In the genomic region with DNA sequence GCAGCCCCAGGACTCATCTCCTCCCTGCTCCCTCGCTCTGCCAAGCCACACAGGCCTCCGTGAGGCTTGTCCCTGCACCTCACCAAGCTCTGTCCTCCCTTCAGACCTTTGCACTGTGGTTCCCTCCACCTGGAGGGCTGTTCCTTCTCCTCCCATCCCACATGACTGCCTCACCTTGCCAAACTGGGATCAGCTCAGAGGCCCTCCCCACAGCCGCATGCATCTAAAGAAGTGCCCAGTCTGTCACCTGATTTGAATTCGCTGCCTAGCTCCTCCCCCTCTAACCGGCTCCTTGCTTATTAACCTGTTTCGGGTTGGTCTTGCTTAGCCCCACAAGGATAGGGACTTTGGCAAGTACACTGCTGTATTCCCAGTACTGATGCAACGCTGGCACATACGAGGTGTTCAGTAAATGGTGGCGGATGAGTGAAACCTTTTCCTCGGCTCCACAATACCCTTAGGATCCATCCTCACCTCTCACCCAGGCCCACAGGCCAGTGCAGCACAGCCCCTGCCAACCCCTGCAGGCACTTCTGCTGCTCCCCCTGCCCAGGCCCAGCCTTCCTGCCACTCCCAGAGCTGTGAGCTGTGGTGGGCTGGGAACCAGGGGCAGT, we compare ENCODE assay signal across 1 cellular context.
TF ChIP-seq lines count a peak whose summit lies in the region.

No MANE protein-coding gene starts in this region.

TF ChIP-seq in HEK293, 187 proteins besides CTCF, POLR2A, EP300 and RAD21 (continued from another document):
- TF ChIP-seq ZNF211 (tag by site-specific recombination; IDR thresholded peaks at IDR 0.05; ENCODE audit: low read depth), result no peak
- peak; percentile 46; the same call in 1 of the 2 replicates for TF ChIP-seq ZNF341 (tag by site-specific recombination; IDR thresholded peaks at IDR 0.05; ENCODE audit: low read depth)
- TF ChIP-seq, protein P1, sequence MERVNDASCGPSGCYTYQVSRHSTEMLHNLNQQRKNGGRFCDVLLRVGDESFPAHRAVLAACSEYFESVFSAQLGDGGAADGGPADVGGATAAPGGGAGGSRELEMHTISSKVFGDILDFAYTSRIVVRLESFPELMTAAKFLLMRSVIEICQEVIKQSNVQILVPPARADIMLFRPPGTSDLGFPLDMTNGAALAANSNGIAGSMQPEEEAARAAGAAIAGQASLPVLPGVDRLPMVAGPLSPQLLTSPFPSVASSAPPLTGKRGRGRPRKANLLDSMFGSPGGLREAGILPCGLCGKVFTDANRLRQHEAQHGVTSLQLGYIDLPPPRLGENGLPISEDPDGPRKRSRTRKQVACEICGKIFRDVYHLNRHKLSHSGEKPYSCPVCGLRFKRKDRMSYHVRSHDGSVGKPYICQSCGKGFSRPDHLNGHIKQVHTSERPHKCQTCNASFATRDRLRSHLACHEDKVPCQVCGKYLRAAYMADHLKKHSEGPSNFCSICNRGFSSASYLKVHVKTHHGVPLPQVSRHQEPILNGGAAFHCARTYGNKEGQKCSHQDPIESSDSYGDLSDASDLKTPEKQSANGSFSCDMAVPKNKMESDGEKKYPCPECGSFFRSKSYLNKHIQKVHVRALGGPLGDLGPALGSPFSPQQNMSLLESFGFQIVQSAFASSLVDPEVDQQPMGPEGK (tag by site-specific recombination; IDR thresholded peaks at IDR 0.05), result peak; percentile 35; the same call in 1 of the 2 replicates
- TF ChIP-seq ZNF629 (tag by site-specific recombination; IDR thresholded peaks at IDR 0.05), result no peak
- TF ChIP-seq PRDM10 (tag by site-specific recombination; IDR thresholded peaks at IDR 0.05), result peak; percentile 72
- no peak for TF ChIP-seq ZNF169 (tag by site-specific recombination; IDR thresholded peaks at IDR 0.05)
- peak; percentile 78 for TF ChIP-seq ZNF600 (tag by site-specific recombination; IDR thresholded peaks at IDR 0.05)
